ENCODE assay signal across 17 cellular contexts in the genomic region with DNA sequence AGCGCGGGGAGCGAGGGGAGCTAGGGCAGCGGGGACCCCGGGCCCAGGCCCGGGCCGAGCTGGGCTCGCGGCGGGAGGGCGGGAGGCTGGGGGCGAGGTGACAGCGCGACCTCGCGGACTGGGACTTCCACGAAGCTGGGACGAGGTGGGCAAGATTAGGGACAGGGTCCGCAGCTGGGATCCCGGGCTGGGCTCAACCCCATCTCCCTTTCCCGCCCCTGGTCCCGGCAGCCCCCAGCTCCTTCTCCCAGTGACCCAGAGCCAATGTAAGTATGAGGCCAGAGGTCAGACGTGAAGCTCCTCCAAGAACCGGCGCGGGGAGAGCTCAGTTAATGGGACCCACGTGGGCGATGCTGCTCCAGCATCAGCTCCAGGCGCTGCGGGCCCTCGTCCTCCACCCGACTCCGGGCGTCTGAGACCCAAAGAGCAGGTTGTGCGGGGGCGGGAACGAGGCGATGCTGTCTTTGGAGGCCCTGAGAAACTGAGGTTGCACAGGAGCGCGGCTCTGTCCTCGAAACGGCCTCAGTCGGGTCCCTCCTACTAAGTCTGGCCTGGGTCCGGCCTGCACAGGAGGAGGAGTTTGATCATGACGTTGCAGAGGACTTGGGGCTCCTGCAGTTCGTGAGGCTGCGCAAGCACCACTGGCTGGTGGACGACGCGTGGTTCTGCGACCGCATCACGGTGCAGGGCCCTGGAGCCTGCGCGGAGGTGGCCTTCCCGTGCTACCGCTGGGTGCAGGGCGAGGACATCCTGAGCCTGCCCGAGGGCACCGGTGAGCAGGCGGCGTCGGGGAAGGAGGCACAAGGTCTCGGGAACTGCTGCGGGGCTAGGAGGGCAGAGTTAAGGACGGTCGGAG. TPM values are rescaled to one million over a fixed set of nuclear protein-coding genes. Genes with fewer than 3 reads are reported as not detected.
DNase-seq lines count a peak whose midpoint lies in the region; ATAC-seq, FAIRE-seq and TF ChIP-seq lines count a peak whose summit lies in the region.
"Had no signal": no experiment of that assay in that cellular context is flagged by ENCODE, and none has a peak within 500 bp of the region (broad histone marks: within the 10 kb centered on the region; RNA-seq: fewer than 3 reads in every experiment).

No MANE protein-coding gene starts in this region.

- no peak overlapping the region for H2AFZ ChIP-seq in GM12878 (ENCODE audit: control insufficient read depth, low read depth, low read length)

- TF ChIP-seq POLR2A in GM12878 (IDR thresholded peaks at IDR 0.05; ENCODE audit: low read depth, low read length), result 0 out of 2 replicates have a peak, but pooled peaks have one; percentile 14

- TF ChIP-seq RAD21 in GM12878 (IDR thresholded peaks at IDR 0.05; ENCODE audit: insufficient read depth, low read depth, low read length), result no peak

- CTCF ChIA-PET in GM12878 (lab: Yijun Ruan, JAX), result interaction anchor here (0.5 to 0.8 kb wide), 5 partner anchors 8 to 195 kb away, joined by 3 to 4 read pairs (median 3); no protein-coding TSS in a partner anchor

- WGBS in GM12878 (ENCODE audit: insufficient coverage, insufficient replicate concordance, low lambda C conversion rate, missing lambda C conversion rate), result 95% methylated on average over 55 of the region's 67 CpGs

- DNase-seq in ELF-1 (ENCODE audit: low read depth, low spot score) (peak; percentile 39), GM12878 (ENCODE audit: low read depth, low spot score) (no peak), sciatic nerve (ENCODE audit: low spot score) (no peak), NCI-H2196 (lab: John Stamatoyannopoulos, UW; ENCODE audit: unreplicated experiment) (no peak), Ammon's horn (ENCODE audit: low spot score) (no peak)
- DNase-seq: activated CD4-positive, alpha-beta T cell treated with anti-CD3 and anti-CD28 coated beads for 48 hours; DMS79; NCI-H1092; PC-3; small intestine; T-helper 1 cell had no signal

- intact Hi-C loops in GM12878 (cut with micrococcal nuclease; ENCODE audit: unreplicated experiment) (no loop called here), sciatic nerve (cut with DNase I) (no loop called here)

- no peaks in the 10 kb centered on the region for H3K79me2 ChIP-seq in GM12878 (ENCODE audit: control insufficient read depth, insufficient read depth, low read length)

- H3K27ac ChIP-seq in GM12878 (ENCODE audit: control insufficient read depth, insufficient read depth), result no peak overlapping the region
- no peak overlapping the region for H3K27ac ChIP-seq in iPS-18a (ENCODE audit: low read length)

- H4K20me1 ChIP-seq in GM12878 (ENCODE audit: control insufficient read depth, insufficient read depth), result no peaks in the 10 kb centered on the region

- TF ChIP-seq CTCF in GM12878 (IDR thresholded peaks at IDR 0.05 in 2 of 3, conservative IDR thresholded peaks at IDR 0.05 in 1 of 3; ENCODE audit: control insufficient read depth in 2 of 3, extremely low read depth in 1 of 3, insufficient read depth in 1 of 3, low read depth in 3 of 3, low read length in 3 of 3), result no peak

- RAD21 ChIA-PET in GM12878 (lab: Charles Lee; ENCODE audit: unreplicated experiment), result no interaction called here

- H3K4me1 ChIP-seq in GM12878 (ENCODE audit: control insufficient read depth, insufficient read depth, low read length), result no peaks in the 10 kb centered on the region
- H3K4me1 ChIP-seq in iPS-18a (ENCODE audit: control insufficient read depth, low read depth, low read length), result peaks cover 4% of the 10 kb centered on the region

- SMC1A ChIA-PET in GM12878 (lab: Charles Lee; ENCODE audit: uncharacterized antibody, unreplicated experiment), result no interaction called here

- H3K36me3 ChIP-seq in GM12878 (ENCODE audit: control insufficient read depth in 2 of 2, insufficient read depth in 2 of 2, low read length in 1 of 2), result peaks cover 1 to 11% of the 10 kb centered on the region in 2 experiments; a peak in 3 of 4 replicates
- H3K36me3 ChIP-seq in iPS-18a (ENCODE audit: control insufficient read depth, low read depth, low read length), result no peaks in the 10 kb centered on the region

- in situ Hi-C loops in GM12878 (cut with MboI), result no loop called here

- no peaks in the 10 kb centered on the region for H3K9me3 ChIP-seq in GM12878 (replicated peaks; ENCODE audit: control insufficient read depth, insufficient read depth, low read length)
- H3K9me3 ChIP-seq in iPS-18a (ENCODE audit: control insufficient read depth, low read depth, low read length), result no peaks in the 10 kb centered on the region

- no peak for FAIRE-seq in GM12878 (lab: Jason Lieb, UNC)
- FAIRE-seq: small intestine had no signal

- H3K9ac ChIP-seq in GM12878 (ENCODE audit: control insufficient read depth, insufficient read depth, low read length) (no peak overlapping the region), iPS-18a (ENCODE audit: low read length) (no peak overlapping the region)

- no peak for ATAC-seq in GM12878
- peak; percentile 22 for ATAC-seq in sciatic nerve
- no peak for ATAC-seq in HG03039 (IDR thresholded peaks at IDR 0.05; ENCODE audit: unreplicated experiment)
- no peak for ATAC-seq in GM19455 (IDR thresholded peaks at IDR 0.05; ENCODE audit: unreplicated experiment)
- ATAC-seq: HCT116, PC-3 had no signal

- H3K27me3 ChIP-seq in GM12878 (replicated peaks in 1 of 2; ENCODE audit: control insufficient read depth in 2 of 2, insufficient read depth in 2 of 2, low read length in 1 of 2), result no peaks in the 10 kb centered on the region
- H3K27me3 ChIP-seq in iPS-18a (ENCODE audit: control insufficient read depth, insufficient read depth, low read length), result peaks cover 37% of the 10 kb centered on the region

- H3K4me3 ChIP-seq in GM12878 (no peak overlapping the region), iPS-18a (ENCODE audit: low read length) (peak overlapping the region; percentile 68)

- no peak for TF ChIP-seq EP300 in GM12878 (IDR thresholded peaks at IDR 0.05; ENCODE audit: borderline replicate concordance in 1 of 2, control insufficient read depth in 1 of 2, low read depth in 2 of 2, low read length in 2 of 2)

- POLR2A ChIA-PET in GM12878 (lab: Charles Lee), result no interaction called here

- no peak overlapping the region for H3K4me2 ChIP-seq in GM12878 (ENCODE audit: control insufficient read depth, insufficient read depth)

- no TSS peak for BruUV-seq in GM12878 (replicated peaks; lab: Mats Ljungman, UMichigan)

RNA-seq across cellular contexts. Expression of a gene that starts 0.6 kb away (rescaled TPM):
- not detected in 2 replicates for total RNA-seq in GM12878 (2013; cell fraction: nucleolus; rRNA removed)
- total RNA-seq in GM12878 (2014; rRNA removed) (not detected in 2 replicates), GM12878 (2014; rRNA removed; fragmentation: Illumina TruSeq; extraction: Trizol) (not detected in 2 replicates), GM12878 (2021) (not detected in 2 replicates), sciatic nerve (not detected)
- polyA plus RNA-seq in GM12878 (2011; ENCODE audit: low read depth), result not detected
- polyA plus RNA-seq in GM12878 (2011; rRNA removed) (not detected in 2 replicates), GM12878 (2014; fragmentation: Illumina TruSeq; extraction: Trizol) (not detected in 2 replicates), GM12878 (2014; fragmentation: Nextera tagmentation; extraction: Ambion mirVana) (under 1 TPM; 0.23 to 0.51 TPM), GM12878 (2014; rRNA removed) (not detected in 2 replicates), GM12878 (2016; fragmentation: Nextera tagmentation; extraction: Ambion mirVana) (under 1 TPM; 0.64 to 0.82 TPM)
- polyA plus RNA-seq in GM12878 (2011; cell fraction: cytosol; rRNA removed), result not detected in 2 replicates
- 0.04 TPM in 1 of 2 replicates, not detected in the other for polyA plus RNA-seq in GM12878 (2011; cell fraction: nucleus; rRNA removed)
- polyA plus RNA-seq in GM12878 (2012), result 0.60 and 0.83 TPM in 2 replicates
- polyA minus RNA-seq in GM12878 (2011; rRNA and poly(A)+ RNA removed), result not detected in 2 replicates
- polyA minus RNA-seq in GM12878 (2011; cell fraction: cytosol; rRNA and poly(A)+ RNA removed), result not detected in 2 replicates
- not detected in 2 replicates for polyA minus RNA-seq in GM12878 (2011; cell fraction: nucleus; rRNA and poly(A)+ RNA removed)
- total RNA-seq: activated T-helper 1 cell treated with anti-CD3 and anti-CD28 coated beads, Interleukin-12 subunit alpha, Interleukin-12 subunit beta, Interleukin-2, Interleukin-4 antibody, amounts not matched to agents 30 ng/mL and 10 ng/mL and 1 ng/mL, durations not matched to agents 14 hours and 24 hours and 36 hours; HT1080; PC-3 had no signal

RNA-seq across cellular contexts. Expression of a gene that starts 15.9 kb away (rescaled TPM):
- 33.2 and 42.6 TPM in 2 replicates for total RNA-seq in GM12878 (2013; cell fraction: nucleolus; rRNA removed)
- total RNA-seq in GM12878 (2014; rRNA removed) (247 and 253 TPM in 2 replicates), GM12878 (2014; rRNA removed; fragmentation: Illumina TruSeq; extraction: Trizol) (96.6 and 106 TPM in 2 replicates), GM12878 (2021) (171 and 175 TPM in 2 replicates), sciatic nerve (152 TPM)
- 208 TPM for polyA plus RNA-seq in GM12878 (2011; ENCODE audit: low read depth)
- polyA plus RNA-seq in GM12878 (2011; rRNA removed) (54.4 and 97.4 TPM in 2 replicates), GM12878 (2014; fragmentation: Illumina TruSeq; extraction: Trizol) (87.0 and 218 TPM in 2 replicates), GM12878 (2014; fragmentation: Nextera tagmentation; extraction: Ambion mirVana) (100 to 1,000 TPM; 108 to 150 TPM), GM12878 (2014; rRNA removed) (202 and 223 TPM in 2 replicates), GM12878 (2016; fragmentation: Nextera tagmentation; extraction: Ambion mirVana) (100 to 1,000 TPM; 342 to 345 TPM)
- 148 and 167 TPM in 2 replicates for polyA plus RNA-seq in GM12878 (2011; cell fraction: cytosol; rRNA removed)
- 104 and 128 TPM in 2 replicates for polyA plus RNA-seq in GM12878 (2011; cell fraction: nucleus; rRNA removed)
- 332 and 422 TPM in 2 replicates for polyA plus RNA-seq in GM12878 (2012)
- 43.1 and 73.6 TPM in 2 replicates for polyA minus RNA-seq in GM12878 (2011; rRNA and poly(A)+ RNA removed)
- 77.8 and 83.1 TPM in 2 replicates for polyA minus RNA-seq in GM12878 (2011; cell fraction: cytosol; rRNA and poly(A)+ RNA removed)
- polyA minus RNA-seq in GM12878 (2011; cell fraction: nucleus; rRNA and poly(A)+ RNA removed), result 29.1 and 37.7 TPM in 2 replicates

RNA-seq across cellular contexts. Expression of a gene that starts 26.4 kb away (rescaled TPM):
- 1.1 and 2.2 TPM in 2 replicates for total RNA-seq in GM12878 (2013; cell fraction: nucleolus; rRNA removed)
- total RNA-seq in GM12878 (2014; rRNA removed), result 0.06 and 0.22 TPM in 2 replicates
- total RNA-seq in GM12878 (2014; rRNA removed; fragmentation: Illumina TruSeq; extraction: Trizol), result 0.09 and 0.18 TPM in 2 replicates
- 0.56 and 0.85 TPM in 2 replicates for total RNA-seq in GM12878 (2021)
- polyA plus RNA-seq in GM12878 (2011; ENCODE audit: low read depth), result 0.18 TPM
- 0.10 and 0.12 TPM in 2 replicates for polyA plus RNA-seq in GM12878 (2011; rRNA removed)
- polyA plus RNA-seq in GM12878 (2011; cell fraction: cytosol; rRNA removed), result 0.15 and 0.27 TPM in 2 replicates
- 0.66 and 0.73 TPM in 2 replicates for polyA plus RNA-seq in GM12878 (2011; cell fraction: nucleus; rRNA removed)
- polyA plus RNA-seq in GM12878 (2012), result 0.13 and 0.20 TPM in 2 replicates
- polyA plus RNA-seq in GM12878 (2014; fragmentation: Illumina TruSeq; extraction: Trizol), result 0.05 and 0.15 TPM in 2 replicates
- polyA plus RNA-seq in GM12878 (2014; fragmentation: Nextera tagmentation; extraction: Ambion mirVana), result under 1 TPM; 0.09 to 0.11 TPM
- polyA plus RNA-seq in GM12878 (2014; rRNA removed), result 0.08 and 0.14 TPM in 2 replicates
- polyA plus RNA-seq in GM12878 (2016; fragmentation: Nextera tagmentation; extraction: Ambion mirVana), result under 1 TPM in 1 of 2 experiments, not detected in 1; 0.32 TPM
- 0.26 and 0.29 TPM in 2 replicates for polyA minus RNA-seq in GM12878 (2011; rRNA and poly(A)+ RNA removed)
- polyA minus RNA-seq in GM12878 (2011; cell fraction: cytosol; rRNA and poly(A)+ RNA removed), result 2.1 TPM in 1 of 2 replicates, not detected in the other
- polyA minus RNA-seq in GM12878 (2011; cell fraction: nucleus; rRNA and poly(A)+ RNA removed), result 0.85 TPM in 1 of 2 replicates, not detected in the other
- 24.5 TPM for total RNA-seq in sciatic nerve
- total RNA-seq: HT1080, PC-3 had no signal

RNA-seq across cellular contexts. Expression of a gene that starts 39.3 kb away (rescaled TPM):
- total RNA-seq in GM12878 (2013; cell fraction: nucleolus; rRNA removed), result 3.6 and 4.1 TPM in 2 replicates
- 2.6 and 2.7 TPM in 2 replicates for total RNA-seq in GM12878 (2014; rRNA removed)
- 2.1 and 2.3 TPM in 2 replicates for total RNA-seq in GM12878 (2014; rRNA removed; fragmentation: Illumina TruSeq; extraction: Trizol)
- 11.9 and 12.1 TPM in 2 replicates for total RNA-seq in GM12878 (2021)
- 2.4 TPM for polyA plus RNA-seq in GM12878 (2011; ENCODE audit: low read depth)
- polyA plus RNA-seq in GM12878 (2011; rRNA removed), result 0.81 and 1.7 TPM in 2 replicates
- 2.1 and 2.3 TPM in 2 replicates for polyA plus RNA-seq in GM12878 (2011; cell fraction: cytosol; rRNA removed)
- 5.8 and 6.6 TPM in 2 replicates for polyA plus RNA-seq in GM12878 (2011; cell fraction: nucleus; rRNA removed)
- polyA plus RNA-seq in GM12878 (2012), result 4.4 and 5.2 TPM in 2 replicates
- polyA plus RNA-seq in GM12878 (2014; fragmentation: Illumina TruSeq; extraction: Trizol), result 2.9 and 4.0 TPM in 2 replicates
- polyA plus RNA-seq in GM12878 (2014; fragmentation: Nextera tagmentation; extraction: Ambion mirVana), result under 1 TPM; 0.34 to 0.46 TPM
- polyA plus RNA-seq in GM12878 (2014; rRNA removed), result 5.6 TPM in 2 replicates
- polyA plus RNA-seq in GM12878 (2016; fragmentation: Nextera tagmentation; extraction: Ambion mirVana), result 1 to 10 TPM; 5.9 to 6.8 TPM
- polyA minus RNA-seq in GM12878 (2011; rRNA and poly(A)+ RNA removed), result 3.7 and 5.4 TPM in 2 replicates
- polyA minus RNA-seq in GM12878 (2011; cell fraction: cytosol; rRNA and poly(A)+ RNA removed), result 0.83 and 3.5 TPM in 2 replicates
- 5.6 and 9.0 TPM in 2 replicates for polyA minus RNA-seq in GM12878 (2011; cell fraction: nucleus; rRNA and poly(A)+ RNA removed)
- total RNA-seq in sciatic nerve, result 1.8 TPM

RNA-seq across cellular contexts. Expression of a gene that starts 47.4 kb away (rescaled TPM):
- 3.5 and 3.7 TPM in 2 replicates for total RNA-seq in GM12878 (2013; cell fraction: nucleolus; rRNA removed)
- 1.1 and 1.8 TPM in 2 replicates for total RNA-seq in GM12878 (2014; rRNA removed)
- total RNA-seq in GM12878 (2014; rRNA removed; fragmentation: Illumina TruSeq; extraction: Trizol), result 0.28 and 0.72 TPM in 2 replicates
- total RNA-seq in GM12878 (2021), result 2.0 and 2.7 TPM in 2 replicates
- 0.18 TPM for polyA plus RNA-seq in GM12878 (2011; ENCODE audit: low read depth)
- polyA plus RNA-seq in GM12878 (2011; rRNA removed), result 0.11 TPM in 1 of 2 replicates, not detected in the other
- polyA plus RNA-seq in GM12878 (2011; cell fraction: cytosol; rRNA removed), result 0.13 and 0.15 TPM in 2 replicates
- 1.1 TPM in 2 replicates for polyA plus RNA-seq in GM12878 (2011; cell fraction: nucleus; rRNA removed)
- polyA plus RNA-seq in GM12878 (2012), result 1.2 TPM in 2 replicates
- polyA plus RNA-seq in GM12878 (2014; fragmentation: Illumina TruSeq; extraction: Trizol), result 0.15 TPM in 1 of 2 replicates, not detected in the other
- under 1 TPM; 0.24 to 0.35 TPM for polyA plus RNA-seq in GM12878 (2014; fragmentation: Nextera tagmentation; extraction: Ambion mirVana)
- 1.5 and 1.6 TPM in 2 replicates for polyA plus RNA-seq in GM12878 (2014; rRNA removed)
- polyA plus RNA-seq in GM12878 (2016; fragmentation: Nextera tagmentation; extraction: Ambion mirVana), result 1 to 10 TPM in 1 of 2 experiments, under 1 TPM in 1; 0.97 to 1.1 TPM
- polyA minus RNA-seq in GM12878 (2011; rRNA and poly(A)+ RNA removed), result not detected in 2 replicates
- not detected in 2 replicates for polyA minus RNA-seq in GM12878 (2011; cell fraction: cytosol; rRNA and poly(A)+ RNA removed)
- polyA minus RNA-seq in GM12878 (2011; cell fraction: nucleus; rRNA and poly(A)+ RNA removed), result 0.24 and 1.2 TPM in 2 replicates
- 0.89 TPM for total RNA-seq in sciatic nerve
- total RNA-seq: HT1080, PC-3 had no signal
